In genomic region chr13:52079891-52080290, GRCh38 we compare ENCODE assay signal across 2 cellular contexts. TPM values are rescaled to one million over a fixed set of nuclear protein-coding genes. Genes with fewer than 3 reads are reported as not detected.
"Had no signal": no experiment of that assay in that cellular context is flagged by ENCODE, and none has a peak within 500 bp of the region (broad histone marks: within the 10 kb centered on the region; RNA-seq: fewer than 3 reads in every experiment).

No MANE protein-coding gene starts in this region.

RNA-seq across cellular contexts. Expression of gene NEK5, which starts 49.0 kb away (rescaled TPM):
- total RNA-seq: GM23248, HFFc6 had no signal
